In genomic region chr10:8283986-8284385, GRCh38 we compare ENCODE assay signal across 19 cellular contexts.
A peak's percentile ranks its signal among the peaks of the same experiment; 100 is the strongest.
DNase-seq lines count a peak whose midpoint lies in the region; ATAC-seq and TF ChIP-seq lines count a peak whose summit lies in the region.
"Had no signal": no experiment of that assay in that cellular context is flagged by ENCODE, and none has a peak within 500 bp of the region (broad histone marks: within the 10 kb centered on the region; RNA-seq: fewer than 3 reads in every experiment).

No MANE protein-coding gene starts in this region.

- no peak overlapping the region for H3K27ac ChIP-seq in breast epithelium
- H3K27ac ChIP-seq: BLaER1 had no signal

- TF ChIP-seq POLR2A in breast epithelium (IDR thresholded peaks at IDR 0.05) = no peak

- H3K27me3 ChIP-seq in breast epithelium = no peaks in the 10 kb centered on the region
- H3K27me3 ChIP-seq: BLaER1 had no signal

- no peaks in the 10 kb centered on the region for H3K36me3 Mint-ChIP-seq in central memory CD8-positive, alpha-beta T cell (ENCODE audit: insufficient read depth)
- H3K36me3 Mint-ChIP-seq in immature natural killer cell = no peaks in the 10 kb centered on the region
- H3K36me3 Mint-ChIP-seq: CD8-positive, alpha-beta T cell had no signal

- H3K4me3 Mint-ChIP-seq in central memory CD8-positive, alpha-beta T cell = no peak overlapping the region
- no peak overlapping the region for H3K4me3 Mint-ChIP-seq in immature natural killer cell
- H3K4me3 Mint-ChIP-seq: CD8-positive, alpha-beta T cell had no signal

- H3K4me1 ChIP-seq in breast epithelium = no peaks in the 10 kb centered on the region
- H3K4me1 ChIP-seq: BLaER1, HAP-1 had no signal

- H3K27me3 Mint-ChIP-seq in central memory CD8-positive, alpha-beta T cell = peaks cover 7% of the 10 kb centered on the region
- peaks cover 0 to 3% (median 2%) of the 10 kb centered on the region in 3 donors for H3K27me3 Mint-ChIP-seq in immature natural killer cell (ENCODE audit: low read depth in 3 of 3)

- H3K4me3 ChIP-seq in breast epithelium = no peak overlapping the region
- H3K4me3 ChIP-seq: BLaER1, HAP-1 had no signal

- H3K9me3 Mint-ChIP-seq in central memory CD8-positive, alpha-beta T cell = no peaks in the 10 kb centered on the region
- H3K9me3 Mint-ChIP-seq in immature natural killer cell = no peaks in the 10 kb centered on the region
- H3K9me3 Mint-ChIP-seq: CD8-positive, alpha-beta T cell had no signal

- no peak for ATAC-seq in central memory CD8-positive, alpha-beta T cell (replicated peaks; ENCODE audit: extremely low read depth, poor library complexity, severe bottlenecking)
- peak; percentile 47 to 98 for ATAC-seq in left cardiac atrium
- ATAC-seq in HG02610 (IDR thresholded peaks at IDR 0.05; ENCODE audit: unreplicated experiment) = no peak
- ATAC-seq in left colon = no peak
- ATAC-seq: CD8-positive, alpha-beta T cell; HepG2 had no signal

- DNase-seq in A172 (ENCODE audit: low spot score) (peak; percentile 3), NCI-H226 (peak; percentile 98), left cardiac atrium (peak; percentile 72), immature natural killer cell (no peak), left colon (no peak), breast epithelium (ENCODE audit: low spot score in 2 of 2) (no peak)
- no peak for DNase-seq in central memory CD8-positive, alpha-beta T cell (ENCODE audit: low spot score in 2 of 2)
- DNase-seq: 8988T; CD8-positive, alpha-beta T cell; DMS53; KG1; NCI-H1417; NCI-H187 treated with DMSO at 0.1 percent for 48 hours; NCI-H345; NCI-H524 treated with DMSO at 0.1 percent for 48 hours had no signal

- intact Hi-C loops in left cardiac atrium (cut with DNase I) = no loop called here
- intact Hi-C loops in left colon (cut with DNase I, micrococcal nuclease) = no loop called here
- intact Hi-C loops in breast epithelium (cut with DNase I; ENCODE audit: low total_unique reads) = no loop called here

- TF ChIP-seq CTCF in breast epithelium (IDR thresholded peaks at IDR 0.05) = no peak

- H3K36me3 ChIP-seq in breast epithelium = no peaks in the 10 kb centered on the region
- H3K36me3 ChIP-seq: BLaER1, HAP-1 had no signal

- H3K27ac Mint-ChIP-seq in central memory CD8-positive, alpha-beta T cell (ENCODE audit: low read depth) = peak overlapping the region; percentile 5
- no peak overlapping the region for H3K27ac Mint-ChIP-seq in immature natural killer cell
- H3K27ac Mint-ChIP-seq: CD8-positive, alpha-beta T cell had no signal

- no peaks in the 10 kb centered on the region for H3K9me3 ChIP-seq in breast epithelium
- H3K9me3 ChIP-seq: BLaER1, HAP-1 had no signal

- peaks cover 8% of the 10 kb centered on the region for H3K4me1 Mint-ChIP-seq in central memory CD8-positive, alpha-beta T cell
- H3K4me1 Mint-ChIP-seq in immature natural killer cell = peaks cover 5 to 15% of the 10 kb centered on the region in 2 donors

Comparison
In these comparisons a context has a peak if more than half of its experiments do, and no peak if none do; other contexts are left out.
1. DNase-seq: peak in A172 (single experiment), NCI-H226 (single experiment) and left cardiac atrium (single experiment); none in central memory CD8-positive, alpha-beta T cell (0 of 2), immature natural killer cell (0 of 3), left colon (0 of 2) and breast epithelium (0 of 2).
2. ATAC-seq: peak in left cardiac atrium (2 of 2); none in central memory CD8-positive, alpha-beta T cell (single experiment), HG02610 (single experiment) and left colon (single experiment).